ENCODE assay signal across 14 cellular contexts in the genomic region with DNA sequence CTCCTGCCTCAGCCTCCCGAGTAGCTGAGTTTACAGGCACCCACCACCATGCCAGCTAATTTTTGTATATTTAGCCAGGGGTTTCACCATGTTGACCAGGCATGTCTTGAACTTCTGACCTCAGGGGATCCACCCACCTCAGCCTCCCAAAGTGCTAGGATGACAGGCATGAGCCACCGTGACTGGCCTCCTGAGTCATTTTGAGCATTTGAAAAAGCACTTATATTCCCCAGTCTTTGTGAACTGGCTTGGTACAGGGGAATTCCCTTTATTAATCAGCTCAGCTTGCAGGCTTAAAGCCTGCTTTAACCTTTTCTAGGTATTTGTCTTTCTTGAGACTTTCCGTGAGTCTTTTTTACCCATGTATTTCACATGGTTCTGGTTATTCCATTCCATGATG. TPM values are rescaled to one million over a fixed set of nuclear protein-coding genes. Genes with fewer than 3 reads are reported as not detected.
DNase-seq lines count a peak whose midpoint lies in the region; ATAC-seq and TF ChIP-seq lines count a peak whose summit lies in the region.
"Had no signal": no experiment of that assay in that cellular context is flagged by ENCODE, and none has a peak within 500 bp of the region (broad histone marks: within the 10 kb centered on the region; RNA-seq: fewer than 3 reads in every experiment).

No MANE protein-coding gene starts in this region.

- H3K4me3 ChIP-seq in SJSA1 (no peak overlapping the region), osteoblast (ENCODE audit: insufficient read depth, low read length) (no peak overlapping the region)

- H3K4me1 ChIP-seq in SJSA1 (replicated peaks): peaks cover 21% of the 10 kb centered on the region
- no peaks in the 10 kb centered on the region for H3K4me1 ChIP-seq in osteoblast (ENCODE audit: insufficient read depth, low read length)

- peak overlapping the region; percentile 69 for H3K4me3 Mint-ChIP-seq in HFFc6
- H3K4me3 Mint-ChIP-seq: CD8-positive, alpha-beta memory T cell had no signal

- peaks cover 19% of the 10 kb centered on the region for H3K4me1 Mint-ChIP-seq in HFFc6 (ENCODE audit: low read depth)

- H4K20me1 ChIP-seq in osteoblast (ENCODE audit: insufficient read depth, low read length): no peaks in the 10 kb centered on the region

- no peak overlapping the region for H2AFZ ChIP-seq in osteoblast (ENCODE audit: low read length)

- H3K36me3 Mint-ChIP-seq in HFFc6 (ENCODE audit: low read depth): no peaks in the 10 kb centered on the region; the same call in 1 of the 2 replicates

- H3K9me3 ChIP-seq in SJSA1 (replicated peaks) (no peaks in the 10 kb centered on the region), osteoblast (ENCODE audit: low read depth, low read length) (no peaks in the 10 kb centered on the region)
- H3K9me3 ChIP-seq: neutrophil had no signal

- no peak for TF ChIP-seq CTCF in GM13976 (IDR thresholded peaks at IDR 0.05; ENCODE audit: borderline replicate concordance, control extremely low read depth, extremely low read depth, insufficient read depth, missing control alignments)
- TF ChIP-seq CTCF in HFFc6 (IDR thresholded peaks at IDR 0.05): no peak
- no peak for TF ChIP-seq CTCF in osteoblast (IDR thresholded peaks at IDR 0.05; ENCODE audit: extremely low read depth, low read depth, low read length)

- no peaks in the 10 kb centered on the region for H3K79me2 ChIP-seq in osteoblast (ENCODE audit: insufficient read depth, low read length)

- H3K36me3 ChIP-seq in SJSA1 (peaks cover 3% of the 10 kb centered on the region; the same call in 1 of the 2 replicates), osteoblast (ENCODE audit: insufficient read depth, low read length) (no peaks in the 10 kb centered on the region)
- H3K36me3 ChIP-seq: brain microvascular endothelial cell, neutrophil had no signal

- no peak for ATAC-seq in GM18870 (IDR thresholded peaks at IDR 0.05; ENCODE audit: unreplicated experiment)
- no peak for ATAC-seq in GM18520 (IDR thresholded peaks at IDR 0.05; ENCODE audit: unreplicated experiment)

- H3K27ac Mint-ChIP-seq in HFFc6: peak overlapping the region; percentile 86
- H3K27ac Mint-ChIP-seq: CD8-positive, alpha-beta memory T cell had no signal

- peaks cover 1% of the 10 kb centered on the region; the same call in 1 of the 2 replicates for H3K27me3 Mint-ChIP-seq in HFFc6 (ENCODE audit: insufficient read depth)
- H3K27me3 Mint-ChIP-seq: CD8-positive, alpha-beta memory T cell had no signal

- H3K9me3 Mint-ChIP-seq in HFFc6: no peaks in the 10 kb centered on the region
- H3K9me3 Mint-ChIP-seq: CD8-positive, alpha-beta memory T cell had no signal

- H3K27me3 ChIP-seq in SJSA1 (replicated peaks) (no peaks in the 10 kb centered on the region), osteoblast (ENCODE audit: insufficient read depth, low read length) (no peaks in the 10 kb centered on the region)
- H3K27me3 ChIP-seq: brain microvascular endothelial cell, neutrophil had no signal

- peak; percentile 0 for DNase-seq in GM13976 (ENCODE audit: low spot score)
- DNase-seq in HFFc6: peak; percentile 40
- peak; percentile 38 to 62 for DNase-seq in SJSA1 (ENCODE audit: low read depth in 1 of 2, low spot score in 2 of 2)
- DNase-seq in stimulated activated CD4-positive, alpha-beta T cell treated with anti-CD3 and anti-CD28 coated beads, Interleukin-12 subunit alpha, Interleukin-12 subunit beta, amount 100 ng/mL, for 24 hours (ENCODE audit: low read depth in 2 of 2): peak; percentile 15 to 28
- no peak for DNase-seq in DMS79 treated with DMSO at 0.1 percent for 48 hours (lab: John Stamatoyannopoulos, UW)
- no peak for DNase-seq in osteoblast (ENCODE audit: insufficient read length, low spot score, missing footprints)
- DNase-seq: brain microvascular endothelial cell; CD8-positive, alpha-beta memory T cell; IMR-90; SIG-M5 had no signal

- H3K4me2 ChIP-seq in osteoblast (ENCODE audit: insufficient read depth, low read length): no peak overlapping the region

- in situ Hi-C loops in GM13976 (cut with MboI; ENCODE audit: low sequenced_read_pairs, unreplicated experiment): no loop called here

- peak overlapping the region; percentile 45 for H3K27ac ChIP-seq in SJSA1
- H3K27ac ChIP-seq in osteoblast (ENCODE audit: low read depth, low read length): no peak overlapping the region
- H3K27ac ChIP-seq: brain microvascular endothelial cell, neutrophil had no signal

RNA-seq across cellular contexts. Expression of gene USP9Y, which starts 32.6 kb away (rescaled TPM):
- 10 to 100 TPM; 16.7 to 21.1 (median 17.4) TPM for total RNA-seq in HFFc6 (2021; fragmentation: NEBNext Ultra II Directional; extraction: Animal tissue kit (Norgen Biotek cat#: 25700))
- total RNA-seq in SJSA1 (2014; rRNA removed; shearing (Covaris generic)): 16.9 and 20.1 TPM in 2 replicates
- total RNA-seq in osteoblast: under 0.01 and 26.4 TPM in 2 replicates
- total RNA-seq: fibroblast of lung, IMR-90 had no signal

Comparison
In these comparisons a context has a peak if more than half of its experiments do, and no peak if none do; other contexts are left out.
1. DNase-seq: peak in GM13976 (single experiment), HFFc6 (single experiment), SJSA1 (2 of 2) and stimulated activated CD4-positive, alpha-beta T cell treated with anti-CD3 and anti-CD28 coated beads, Interleukin-12 subunit alpha, Interleukin-12 subunit beta, amount 100 ng/mL, for 24 hours (2 of 2); none in DMS79 treated with DMSO at 0.1 percent for 48 hours (single experiment) and osteoblast (single experiment).